ENCODE assay signal across 11 cellular contexts in genomic region chr18:55421612-55422381, GRCh38.
DNase-seq lines count a peak whose midpoint lies in the region; ATAC-seq and TF ChIP-seq lines count a peak whose summit lies in the region.
"Had no signal": no experiment of that assay in that cellular context is flagged by ENCODE, and none has a peak within 500 bp of the region (broad histone marks: within the 10 kb centered on the region; RNA-seq: fewer than 3 reads in every experiment).

No MANE protein-coding gene starts in this region.

- TF ChIP-seq POLR2A in breast epithelium (IDR thresholded peaks at IDR 0.05) (no peak), vagina (IDR thresholded peaks at IDR 0.05) (no peak)

- no peak overlapping the region for H3K4me2 ChIP-seq in mesenchymal stem cell (ENCODE audit: low read length, poor library complexity, severe bottlenecking)
- H3K4me2 ChIP-seq: A549 had no signal

- no peak overlapping the region for H2BK5ac ChIP-seq in mesenchymal stem cell (ENCODE audit: low read depth, low read length, poor library complexity, severe bottlenecking)

- H3K14ac ChIP-seq in mesenchymal stem cell (ENCODE audit: low read length in 2 of 2) = no peak overlapping the region

- H3K27me3 ChIP-seq in breast epithelium (no peaks in the 10 kb centered on the region), colonic mucosa (no peaks in the 10 kb centered on the region), mesenchymal stem cell (ENCODE audit: control insufficient read depth in 1 of 2, insufficient read depth in 1 of 2, low read length in 2 of 2) (no peaks in the 10 kb centered on the region), vagina (no peaks in the 10 kb centered on the region)

- no peak overlapping the region for H3K23ac ChIP-seq in mesenchymal stem cell (ENCODE audit: low read length in 2 of 2)

- H3K4me3 Mint-ChIP-seq in MCF 10A (ENCODE audit: unreplicated experiment) = no peak overlapping the region

- H3K27ac Mint-ChIP-seq in MCF 10A (ENCODE audit: low read depth, unreplicated experiment) = no peak overlapping the region

- no peak overlapping the region for H2AK5ac ChIP-seq in mesenchymal stem cell (ENCODE audit: low read length, severe bottlenecking)

- intact Hi-C loops in breast epithelium (cut with DNase I; ENCODE audit: low total_unique reads) = no loop called here
- intact Hi-C loops in MCF 10A (cut with micrococcal nuclease) = no loop called here
- intact Hi-C loops in colonic mucosa (cut with DNase I) = no loop called here
- intact Hi-C loops in vagina (cut with DNase I) = loop anchor here (2.0 kb wide), 1 partner anchor 165 kb away; no protein-coding TSS in a partner anchor

- H3K9me3 Mint-ChIP-seq in MCF 10A (ENCODE audit: unreplicated experiment) = no peaks in the 10 kb centered on the region

- TF ChIP-seq CTCF in breast epithelium (IDR thresholded peaks at IDR 0.05) (no peak), MCF 10A (IDR thresholded peaks at IDR 0.05; ENCODE audit: unreplicated experiment) (no peak), colonic mucosa (IDR thresholded peaks at IDR 0.05) (no peak), vagina (IDR thresholded peaks at IDR 0.05) (no peak)

- H3K79me1 ChIP-seq in mesenchymal stem cell (replicated peaks; ENCODE audit: low read length, poor library complexity, severe bottlenecking) = peaks cover 21% of the 10 kb centered on the region

- no peak overlapping the region for H4K8ac ChIP-seq in mesenchymal stem cell (ENCODE audit: low read length)

- H3K36me3 ChIP-seq in breast epithelium = no peaks in the 10 kb centered on the region
- H3K36me3 ChIP-seq in colonic mucosa = no peaks in the 10 kb centered on the region
- H3K36me3 ChIP-seq in mesenchymal stem cell (ENCODE audit: control insufficient read depth in 1 of 2, insufficient read depth in 2 of 2, low read depth in 1 of 2, low read length in 2 of 2) = no peaks in the 10 kb centered on the region
- no peaks in the 10 kb centered on the region for H3K36me3 ChIP-seq in vagina

- BruUV-seq in MCF 10A (replicated peaks; lab: Mats Ljungman, UMichigan) = no TSS peak

- H3K9me3 ChIP-seq in breast epithelium (no peaks in the 10 kb centered on the region), colonic mucosa (no peaks in the 10 kb centered on the region), mesenchymal stem cell (ENCODE audit: control insufficient read depth, low read length) (no peaks in the 10 kb centered on the region), vagina (no peaks in the 10 kb centered on the region)
- H3K9me3 ChIP-seq: A549 had no signal

- H3K4me3 ChIP-seq in breast epithelium = peak overlapping the region; percentile 34 to 59 (median 39)
- no peak overlapping the region for H3K4me3 ChIP-seq in colonic mucosa
- H3K4me3 ChIP-seq in mesenchymal stem cell (ENCODE audit: insufficient read depth in 1 of 2, low read depth in 1 of 2, low read length in 2 of 2) = peak overlapping the region in 1 of 2 experiments; percentile 79
- H3K4me3 ChIP-seq in vagina = peak overlapping the region; percentile 29 to 38
- H3K4me3 ChIP-seq: A549 had no signal

- H2AFZ ChIP-seq in mesenchymal stem cell (ENCODE audit: low read depth, low read length) = no peak overlapping the region

- no peaks in the 10 kb centered on the region for H3K4me1 Mint-ChIP-seq in MCF 10A (ENCODE audit: insufficient read depth, unreplicated experiment)

- no peak overlapping the region for H2BK120ac ChIP-seq in mesenchymal stem cell (ENCODE audit: low read depth, low read length)

- H4K91ac ChIP-seq in mesenchymal stem cell (ENCODE audit: low read length) = no peak overlapping the region

- CTCF ChIA-PET in MCF 10A (lab: Yijun Ruan, JAX) = no interaction called here

- H3K36me3 Mint-ChIP-seq in MCF 10A (ENCODE audit: insufficient read depth, unreplicated experiment) = no peaks in the 10 kb centered on the region

- ATAC-seq in HG02798 (IDR thresholded peaks at IDR 0.05; ENCODE audit: poor library complexity, unreplicated experiment) (no peak), HG03520 (IDR thresholded peaks at IDR 0.05; ENCODE audit: unreplicated experiment) (no peak)
- ATAC-seq: A549 had no signal

- H3K4me1 ChIP-seq in breast epithelium (no peaks in the 10 kb centered on the region), colonic mucosa (no peaks in the 10 kb centered on the region), mesenchymal stem cell (ENCODE audit: control insufficient read depth, insufficient read depth, low read depth, low read length) (no peaks in the 10 kb centered on the region), vagina (peaks cover 36% of the 10 kb centered on the region)
- H3K4me1 ChIP-seq: A549 had no signal

- H2BK12ac ChIP-seq in mesenchymal stem cell (ENCODE audit: low read length in 2 of 2) = no peak overlapping the region

- peak overlapping the region; percentile 82 to 86 for H3K27ac ChIP-seq in breast epithelium
- H3K27ac ChIP-seq in colonic mucosa = peak overlapping the region; percentile 57
- no peak overlapping the region for H3K27ac ChIP-seq in mesenchymal stem cell (ENCODE audit: low read length, poor library complexity, severe bottlenecking)
- H3K27ac ChIP-seq in vagina = peak overlapping the region; percentile 85
- H3K27ac ChIP-seq: A549 had no signal

- H3K4ac ChIP-seq in mesenchymal stem cell (ENCODE audit: low read depth in 1 of 2, low read length in 2 of 2) = no peak overlapping the region

- no peak overlapping the region for H2BK15ac ChIP-seq in mesenchymal stem cell (ENCODE audit: low read depth, poor library complexity, severe bottlenecking)

- no peak for DNase-seq in breast epithelium (ENCODE audit: low spot score in 2 of 2)
- DNase-seq in MCF 10A (ENCODE audit: unreplicated experiment) = no peak
- no peak for DNase-seq in colonic mucosa
- DNase-seq in mesenchymal stem cell = peak; percentile 17
- DNase-seq in vagina (ENCODE audit: extremely low spot score in 2 of 2) = no peak
- DNase-seq in OCI-M1 (lab: John Stamatoyannopoulos, UW) = no peak
- DNase-seq: activated CD4-positive, CD25-positive, alpha-beta regulatory T cell treated with anti-CD3 and anti-CD28 coated beads, Interleukin-2, amount 50 U/mL, for 72 hours; MV-4-11 had no signal

- WGBS in mesenchymal stem cell = 88% methylated on average over 7 of the region's 8 CpGs

- peak overlapping the region in 1 of 2 experiments; percentile 67 for H3K18ac ChIP-seq in mesenchymal stem cell (ENCODE audit: low read depth in 1 of 2, low read length in 2 of 2)

- H3K9ac ChIP-seq in colonic mucosa (ENCODE audit: low read depth in 2 of 2, low read length in 2 of 2) (peak overlapping the region in 1 of 2 donors; percentile 25), mesenchymal stem cell (ENCODE audit: low read length) (peak overlapping the region; percentile 93)

- POLR2A ChIA-PET in MCF 10A (lab: Yijun Ruan, JAX) = no interaction called here

- H3K27me3 Mint-ChIP-seq in MCF 10A (ENCODE audit: insufficient read depth, unreplicated experiment) = no peaks in the 10 kb centered on the region
